Comparison of ENCODE assay signal across 22 cellular contexts in the genomic region with DNA sequence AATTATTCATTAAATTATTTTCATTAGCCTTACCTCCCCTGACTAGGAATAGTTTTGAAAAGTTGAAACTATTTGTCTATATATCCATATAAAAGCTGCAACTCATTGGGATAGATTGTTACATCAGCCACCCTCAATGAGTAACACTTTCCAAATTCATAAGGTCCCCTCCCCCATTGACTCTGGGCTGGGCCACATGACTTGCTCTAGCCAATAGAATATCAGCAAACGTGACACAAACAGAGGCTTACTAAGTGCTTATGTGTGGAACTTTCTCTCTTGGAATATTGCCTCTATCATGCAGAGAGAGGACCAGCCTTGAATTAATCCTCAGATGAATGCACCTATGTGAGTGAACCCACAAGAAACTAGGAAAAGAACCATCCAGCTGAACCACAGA.
DNase-seq lines count a peak whose midpoint lies in the region; ATAC-seq and TF ChIP-seq lines count a peak whose summit lies in the region.
"Had no signal": no experiment of that assay in that cellular context is flagged by ENCODE, and none has a peak within 500 bp of the region (broad histone marks: within the 10 kb centered on the region; RNA-seq: fewer than 3 reads in every experiment).

No MANE protein-coding gene starts in this region.

- in situ Hi-C loops in Caki2 (cut with HindIII; ENCODE audit: low pct_unique_long_range_greater_than_20kb, low sequenced_read_pairs), result no loop called here

- peak; percentile 27 for DNase-seq in Caki2 (ENCODE audit: low read depth)
- peak; percentile 9 for DNase-seq in HCEC 1CT
- peak; percentile 59 for DNase-seq in RKO (ENCODE audit: low spot score)
- peak; percentile 14 for DNase-seq in fibroblast of mammary gland (ENCODE audit: low read depth)
- DNase-seq in Kasumi-1 (lab: John Stamatoyannopoulos, UW), result no peak
- DNase-seq in activated gamma-delta T cell treated with Interleukin-2 at 50 U/mL for 16 hours, result no peak
- DNase-seq: C1 segment of cervical spinal cord; CD8-positive, alpha-beta memory T cell; DMS79 treated with DMSO at 0.1 percent for 48 hours; GOT3; HFFc6; IMR-90; NCI-H1417; NCI-H187; NCI-H2107; NCI-H510A; NCI-H774; RPMI8226; SHP77 treated with DMSO at 0.1 percent for 48 hours; SK-N-SH; T-cell had no signal

- no peak for ATAC-seq in GM18502 (IDR thresholded peaks at IDR 0.05; ENCODE audit: poor library complexity, unreplicated experiment)
- ATAC-seq: T-cell had no signal

- no peak overlapping the region for H3K4me3 ChIP-seq in fibroblast of mammary gland (ENCODE audit: control insufficient read depth, low read depth, low read length)

- no peak for TF ChIP-seq CTCF in fibroblast of mammary gland (conservative IDR thresholded peaks at IDR 0.05; ENCODE audit: control insufficient read depth, insufficient read depth, low read depth, low read length)

Comparison
In these comparisons a context has a peak if more than half of its experiments do, and no peak if none do; other contexts are left out.
1. DNase-seq: peak in Caki2 (single experiment), HCEC 1CT (single experiment), RKO (single experiment) and fibroblast of mammary gland (single experiment); none in Kasumi-1 (0 of 2) and activated gamma-delta T cell treated with Interleukin-2 at 50 U/mL for 16 hours (single experiment).